8 cellular contexts compared by ENCODE assay signal in genomic region chr6:35259946-35260626, GRCh38. TPM values are rescaled to one million over a fixed set of nuclear protein-coding genes. Genes with fewer than 3 reads are reported as not detected.
DNase-seq lines count a peak whose midpoint lies in the region; ATAC-seq and TF ChIP-seq lines count a peak whose summit lies in the region.

No MANE protein-coding gene starts in this region.

- H3K36me3 ChIP-seq in endocrine pancreas (ENCODE audit: control insufficient read depth, insufficient read depth, low read length) (no peaks in the 10 kb centered on the region), mucosa of descending colon (ENCODE audit: low read depth) (no peaks in the 10 kb centered on the region)

- peak; percentile 71 for DNase-seq in DMS53 (lab: John Stamatoyannopoulos, UW)
- DNase-seq in DMS53 treated with DMSO at 0.1 percent for 48 hours (lab: John Stamatoyannopoulos, UW; ENCODE audit: unreplicated experiment) = no peak
- DNase-seq in NCI-H510A treated with DMSO at 0.1 percent for 48 hours (lab: John Stamatoyannopoulos, UW) = peak; percentile 64
- DNase-seq in activated CD8-positive, alpha-beta memory T cell treated with anti-CD3 and anti-CD28 coated beads for 4 hours (ENCODE audit: low read depth in 2 of 2) = peak; percentile 63 to 71
- peak; percentile 82 to 86 (median 83) for DNase-seq in mucosa of descending colon
- peak; percentile 29 to 59 for DNase-seq in stimulated activated CD8-positive, alpha-beta memory T cell treated with anti-CD3 and anti-CD28 coated beads, Interleukin-4, amount 100 ng/mL, for 1 hour (ENCODE audit: low read depth in 2 of 2, low spot score in 1 of 2)

- TF ChIP-seq CTCF in mucosa of descending colon (IDR thresholded peaks at IDR 0.05) = no peak

- H3K9me3 ChIP-seq in endocrine pancreas (ENCODE audit: control insufficient read depth, low read length) = no peaks in the 10 kb centered on the region
- no peaks in the 10 kb centered on the region for H3K9me3 ChIP-seq in mucosa of descending colon

- H3K27me3 ChIP-seq in endocrine pancreas (ENCODE audit: control insufficient read depth, insufficient read depth, low read length) = no peaks in the 10 kb centered on the region

- peak overlapping the region; percentile 1 for H3K9ac ChIP-seq in endocrine pancreas (ENCODE audit: control insufficient read depth, insufficient read depth, low read length)

- H3K4me3 ChIP-seq in endocrine pancreas (ENCODE audit: control insufficient read depth, insufficient read depth, low read length) = peak overlapping the region; percentile 57
- peak overlapping the region; percentile 75 for H3K4me3 ChIP-seq in mucosa of descending colon

- intact Hi-C loops in mucosa of descending colon (cut with DNase I, micrococcal nuclease) = no loop called here

- ATAC-seq in HG02870 (IDR thresholded peaks at IDR 0.05; ENCODE audit: unreplicated experiment) (peak; percentile 24), mucosa of descending colon (peak; percentile 71)

- peaks cover 7% of the 10 kb centered on the region for H3K4me1 ChIP-seq in endocrine pancreas (ENCODE audit: control insufficient read depth, insufficient read depth, low read length)
- H3K4me1 ChIP-seq in mucosa of descending colon (ENCODE audit: low read depth) = peaks cover 9% of the 10 kb centered on the region

RNA-seq across cellular contexts. Expression of gene ZNF76, which starts 0.6 kb away (rescaled TPM):
- total RNA-seq in mucosa of descending colon = 10 to 100 TPM; 33.2 to 42.6 (median 36.2) TPM

RNA-seq across cellular contexts. Expression of gene DEF6, which starts 37.5 kb away (rescaled TPM):
- 10 to 100 TPM in 2 of 3 donors, 1 to 10 TPM in 1; 7.4 to 15.1 (median 13.7) TPM for total RNA-seq in mucosa of descending colon

RNA-seq across cellular contexts. Expression of gene SCUBE3, which starts 46.3 kb away (rescaled TPM):
- 10 to 100 TPM in 1 of 3 donors, under 1 TPM in 2; 0.14 to 11.6 (median 0.26) TPM for total RNA-seq in mucosa of descending colon
